ENCODE assay signal across 1 cellular context in the genomic region with DNA sequence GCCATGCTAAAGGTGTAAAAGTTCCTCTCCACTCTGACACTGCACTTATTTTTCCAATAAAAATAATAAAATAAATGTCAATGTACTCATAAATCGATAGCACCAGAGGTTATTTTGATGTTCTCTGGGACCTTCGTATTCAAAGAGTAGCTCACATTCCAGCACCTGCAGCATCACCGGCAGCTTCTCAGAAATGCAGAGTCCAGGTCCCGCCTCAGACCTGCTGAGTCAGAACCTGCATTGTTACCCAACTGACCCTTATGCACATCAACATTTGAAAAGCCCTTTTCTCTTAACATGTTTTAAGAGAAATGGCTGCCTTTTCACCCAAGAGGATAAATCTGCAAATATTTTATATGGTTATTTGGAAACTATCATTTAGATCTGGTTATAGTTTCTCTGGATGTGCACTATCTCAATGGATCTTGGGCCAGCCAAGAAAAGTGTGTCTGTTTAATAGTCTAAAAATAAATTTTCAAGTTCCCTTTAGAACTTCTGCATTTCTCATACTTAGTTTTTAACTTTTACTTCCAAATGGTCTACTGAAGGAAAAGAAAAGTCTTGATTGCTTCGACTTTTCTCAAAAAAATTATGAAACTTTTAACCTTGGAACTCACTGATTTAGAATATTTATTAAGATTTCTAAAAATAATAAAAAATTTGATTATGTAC.
A peak's percentile ranks its signal among the peaks of the same experiment; 100 is the strongest.
TF ChIP-seq lines count a peak whose summit lies in the region.

No MANE protein-coding gene starts in this region.

TF ChIP-seq in K562, 482 proteins besides CTCF, POLR2A, EP300 and RAD21 (continued from another document):
- TF ChIP-seq ETV6 (IDR thresholded peaks at IDR 0.05; ENCODE audit: borderline replicate concordance in 1 of 2, low read depth in 2 of 2, low read length in 1 of 2) (no peak), ETV6 (CRISPR knock-in tag; IDR thresholded peaks at IDR 0.05; ENCODE audit: borderline replicate concordance) (no peak), CEBPB (tag; IDR thresholded peaks at IDR 0.05) (no peak), HNRNPK (IDR thresholded peaks at IDR 0.05; ENCODE audit: low read depth, low read length, poor library complexity, severe bottlenecking) (no peak), ZNF717 (CRISPR knock-in tag; IDR thresholded peaks at IDR 0.05) (no peak), SMARCB1 (IDR thresholded peaks at IDR 0.05; ENCODE audit: insufficient read length, low read depth) (no peak), C11orf30 (IDR thresholded peaks at IDR 0.05; ENCODE audit: low read depth) (peak; percentile 18; the same call in 1 of the 2 replicates), MAFG (tag; conservative IDR thresholded peaks at IDR 0.05) (0 out of 2 replicates have a peak, but pooled peaks have one; percentile 5)
- TF ChIP-seq, protein P1, sequence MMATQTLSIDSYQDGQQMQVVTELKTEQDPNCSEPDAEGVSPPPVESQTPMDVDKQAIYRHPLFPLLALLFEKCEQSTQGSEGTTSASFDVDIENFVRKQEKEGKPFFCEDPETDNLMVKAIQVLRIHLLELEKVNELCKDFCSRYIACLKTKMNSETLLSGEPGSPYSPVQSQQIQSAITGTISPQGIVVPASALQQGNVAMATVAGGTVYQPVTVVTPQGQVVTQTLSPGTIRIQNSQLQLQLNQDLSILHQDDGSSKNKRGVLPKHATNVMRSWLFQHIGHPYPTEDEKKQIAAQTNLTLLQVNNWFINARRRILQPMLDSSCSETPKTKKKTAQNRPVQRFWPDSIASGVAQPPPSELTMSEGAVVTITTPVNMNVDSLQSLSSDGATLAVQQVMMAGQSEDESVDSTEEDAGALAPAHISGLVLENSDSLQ (IDR thresholded peaks at IDR 0.05): no peak
- TF ChIP-seq, protein P2, sequence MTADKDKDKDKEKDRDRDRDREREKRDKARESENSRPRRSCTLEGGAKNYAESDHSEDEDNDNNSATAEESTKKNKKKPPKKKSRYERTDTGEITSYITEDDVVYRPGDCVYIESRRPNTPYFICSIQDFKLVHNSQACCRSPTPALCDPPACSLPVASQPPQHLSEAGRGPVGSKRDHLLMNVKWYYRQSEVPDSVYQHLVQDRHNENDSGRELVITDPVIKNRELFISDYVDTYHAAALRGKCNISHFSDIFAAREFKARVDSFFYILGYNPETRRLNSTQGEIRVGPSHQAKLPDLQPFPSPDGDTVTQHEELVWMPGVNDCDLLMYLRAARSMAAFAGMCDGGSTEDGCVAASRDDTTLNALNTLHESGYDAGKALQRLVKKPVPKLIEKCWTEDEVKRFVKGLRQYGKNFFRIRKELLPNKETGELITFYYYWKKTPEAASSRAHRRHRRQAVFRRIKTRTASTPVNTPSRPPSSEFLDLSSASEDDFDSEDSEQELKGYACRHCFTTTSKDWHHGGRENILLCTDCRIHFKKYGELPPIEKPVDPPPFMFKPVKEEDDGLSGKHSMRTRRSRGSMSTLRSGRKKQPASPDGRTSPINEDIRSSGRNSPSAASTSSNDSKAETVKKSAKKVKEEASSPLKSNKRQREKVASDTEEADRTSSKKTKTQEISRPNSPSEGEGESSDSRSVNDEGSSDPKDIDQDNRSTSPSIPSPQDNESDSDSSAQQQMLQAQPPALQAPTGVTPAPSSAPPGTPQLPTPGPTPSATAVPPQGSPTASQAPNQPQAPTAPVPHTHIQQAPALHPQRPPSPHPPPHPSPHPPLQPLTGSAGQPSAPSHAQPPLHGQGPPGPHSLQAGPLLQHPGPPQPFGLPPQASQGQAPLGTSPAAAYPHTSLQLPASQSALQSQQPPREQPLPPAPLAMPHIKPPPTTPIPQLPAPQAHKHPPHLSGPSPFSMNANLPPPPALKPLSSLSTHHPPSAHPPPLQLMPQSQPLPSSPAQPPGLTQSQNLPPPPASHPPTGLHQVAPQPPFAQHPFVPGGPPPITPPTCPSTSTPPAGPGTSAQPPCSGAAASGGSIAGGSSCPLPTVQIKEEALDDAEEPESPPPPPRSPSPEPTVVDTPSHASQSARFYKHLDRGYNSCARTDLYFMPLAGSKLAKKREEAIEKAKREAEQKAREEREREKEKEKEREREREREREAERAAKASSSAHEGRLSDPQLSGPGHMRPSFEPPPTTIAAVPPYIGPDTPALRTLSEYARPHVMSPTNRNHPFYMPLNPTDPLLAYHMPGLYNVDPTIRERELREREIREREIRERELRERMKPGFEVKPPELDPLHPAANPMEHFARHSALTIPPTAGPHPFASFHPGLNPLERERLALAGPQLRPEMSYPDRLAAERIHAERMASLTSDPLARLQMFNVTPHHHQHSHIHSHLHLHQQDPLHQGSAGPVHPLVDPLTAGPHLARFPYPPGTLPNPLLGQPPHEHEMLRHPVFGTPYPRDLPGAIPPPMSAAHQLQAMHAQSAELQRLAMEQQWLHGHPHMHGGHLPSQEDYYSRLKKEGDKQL (CRISPR knock-in tag; IDR thresholded peaks at IDR 0.05; ENCODE audit: borderline replicate concordance): no peak
